In genomic region chr5:172906436-172906835, GRCh38 we compare ENCODE assay signal across 8 cellular contexts. TPM values are rescaled to one million over a fixed set of nuclear protein-coding genes. Genes with fewer than 3 reads are reported as not detected.
A peak's percentile ranks its signal among the peaks of the same experiment; 100 is the strongest.
DNase-seq lines count a peak whose midpoint lies in the region; ATAC-seq and TF ChIP-seq lines count a peak whose summit lies in the region.

No MANE protein-coding gene starts in this region.

- H3K4me3 ChIP-seq in AG10803 (ENCODE audit: low read length) = no peak overlapping the region
- no peak overlapping the region for H3K4me3 ChIP-seq in PC-9
- no peak overlapping the region for H3K4me3 ChIP-seq in mesendoderm (ENCODE audit: low read length)

- TF ChIP-seq CTCF in AG10803 (conservative IDR thresholded peaks at IDR 0.05; ENCODE audit: low read length) (no peak), PC-9 (conservative IDR thresholded peaks at IDR 0.05) (no peak)

- H3K27me3 ChIP-seq in PC-9 (ENCODE audit: insufficient read depth, low read depth) (no peaks in the 10 kb centered on the region), mesendoderm (ENCODE audit: insufficient read depth, low read length, poor library complexity) (no peaks in the 10 kb centered on the region)

- H3K9me3 ChIP-seq in PC-9 (ENCODE audit: insufficient read depth, low read depth) = no peaks in the 10 kb centered on the region

- no peak overlapping the region for H4K5ac ChIP-seq in mesendoderm (ENCODE audit: low read length)

- ATAC-seq in GM21390 (IDR thresholded peaks at IDR 0.05; ENCODE audit: unreplicated experiment) (peak; percentile 71), GM19023 (IDR thresholded peaks at IDR 0.05; ENCODE audit: unreplicated experiment) (no peak)

- no peak overlapping the region for H2BK5ac ChIP-seq in mesendoderm (ENCODE audit: low read length)

- H3K23ac ChIP-seq in mesendoderm (ENCODE audit: low read length) = no peak overlapping the region

- POLR2A ChIA-PET in PC-9 (lab: Charles Lee; ENCODE audit: unreplicated experiment) = interaction anchor here (0.7 kb wide), 1 partner anchor 129 kb away, joined by 4 read pairs; no protein-coding TSS in a partner anchor

- no peak overlapping the region for H2BK15ac ChIP-seq in mesendoderm (replicated peaks; ENCODE audit: low read depth)

- H3K36me3 ChIP-seq in PC-9 (ENCODE audit: low read depth) (no peaks in the 10 kb centered on the region), mesendoderm (ENCODE audit: control insufficient read depth, insufficient read depth, low read length) (peaks cover 2% of the 10 kb centered on the region)

- CTCF ChIA-PET in PC-9 (lab: Charles Lee) = interaction anchor here (0.5 kb wide), 1 partner anchor 105 kb away, joined by 5 read pairs; no protein-coding TSS in a partner anchor

- no peaks in the 10 kb centered on the region for H3K9me2 ChIP-seq in PC-9 (ENCODE audit: insufficient read depth)

- peak overlapping the region; percentile 74 for H3K4me2 ChIP-seq in PC-9
- no peak overlapping the region for H3K4me2 ChIP-seq in mesendoderm (ENCODE audit: low read length)

- no peak overlapping the region for H3K18ac ChIP-seq in mesendoderm (ENCODE audit: low read length)

- intact Hi-C loops in PC-9 (cut with micrococcal nuclease; ENCODE audit: unreplicated experiment) = no loop called here

- no peak overlapping the region for H2AK5ac ChIP-seq in mesendoderm (ENCODE audit: low read length)

- DNase-seq in AG10803 (ENCODE audit: low read depth) (peak; percentile 48), PC-9 (no peak), mesendoderm (peak; percentile 60), SW480 (ENCODE audit: low spot score) (no peak), HCEC 1CT (no peak)
- DNase-seq in activated CD4-positive, alpha-beta T cell treated with anti-CD3 and anti-CD28 coated beads, Interleukin-2, amount 50 U/mL, for 48 hours = no peak

- H3K4me1 ChIP-seq in PC-9 (replicated peaks; ENCODE audit: insufficient read depth) (peaks cover 46% of the 10 kb centered on the region), mesendoderm (ENCODE audit: control insufficient read depth, low read depth, low read length) (peaks cover 3% of the 10 kb centered on the region)

- H3F3A ChIP-seq in PC-9 (ENCODE audit: insufficient read depth, low read depth) = peaks cover 41% of the 10 kb centered on the region

- no peak overlapping the region for H2BK120ac ChIP-seq in mesendoderm (ENCODE audit: low read depth, low read length)

- no TSS peak for BruUV-seq in PC-9 (replicated peaks; lab: Mats Ljungman, UMichigan)

- no peaks in the 10 kb centered on the region for H4K20me1 ChIP-seq in PC-9 (ENCODE audit: insufficient read depth)

- H3K27ac ChIP-seq in PC-9 (peak overlapping the region; percentile 99), mesendoderm (ENCODE audit: low read depth, low read length) (no peak overlapping the region)

- no peak overlapping the region for H3K4ac ChIP-seq in mesendoderm (ENCODE audit: low read depth, low read length)

- H3K79me2 ChIP-seq in PC-9 (ENCODE audit: low read depth) (peaks cover 8% of the 10 kb centered on the region; the same call in 1 of the 2 replicates), mesendoderm (ENCODE audit: control insufficient read depth, insufficient read depth, low read length) (no peaks in the 10 kb centered on the region)

- H2AFZ ChIP-seq in PC-9 = no peak overlapping the region

- H3K79me1 ChIP-seq in mesendoderm (ENCODE audit: low read length) = no peaks in the 10 kb centered on the region

- no CpG with 5 or more reads among the region's 6 CpGs for WGBS in mesendoderm (ENCODE audit: extremely low coverage, insufficient coverage, low lambda C conversion rate)

- H3K56ac ChIP-seq in mesendoderm (ENCODE audit: low read length) = peak overlapping the region; percentile 56

- no peak overlapping the region for H3K9ac ChIP-seq in mesendoderm (ENCODE audit: low read length)

- no peak overlapping the region for H4K8ac ChIP-seq in mesendoderm (ENCODE audit: low read depth, low read length)

RNA-seq across cellular contexts. Expression of gene RPL26L1, which starts 52.8 kb away (rescaled TPM):
- 54.4 and 87.1 TPM in 2 replicates for total RNA-seq in PC-9 (2021)
- 99.4 TPM for polyA plus RNA-seq in mesendoderm (2013, experiment 1 of 2)
- polyA plus RNA-seq in mesendoderm (2013, experiment 2 of 2) = 101 TPM

Comparison
In these comparisons a context has a peak if more than half of its experiments do, and no peak if none do; other contexts are left out.
1. DNase-seq: peak in AG10803 (single experiment) and mesendoderm (single experiment); none in PC-9 (0 of 2), SW480 (single experiment), HCEC 1CT (single experiment) and activated CD4-positive, alpha-beta T cell treated with anti-CD3 and anti-CD28 coated beads, Interleukin-2, amount 50 U/mL, for 48 hours (0 of 2).